24 cellular contexts compared by ENCODE assay signal in genomic region chrX:119570351-119570835, GRCh38. TPM values are rescaled to one million over a fixed set of nuclear protein-coding genes. Genes with fewer than 3 reads are reported as not detected.
DNase-seq lines count a peak whose midpoint lies in the region; ATAC-seq, FAIRE-seq and TF ChIP-seq lines count a peak whose summit lies in the region.
"Had no signal": no experiment of that assay in that cellular context is flagged by ENCODE, and none has a peak within 500 bp of the region (broad histone marks: within the 10 kb centered on the region; RNA-seq: fewer than 3 reads in every experiment).

No MANE protein-coding gene starts in this region.

- H3K9me3 Mint-ChIP-seq in GM23338, result no peaks in the 10 kb centered on the region; the same call in 2 of the 3 replicates
- H3K9me3 Mint-ChIP-seq: CD4-positive, alpha-beta memory T cell; HFFc6 had no signal

- peaks cover 2% of the 10 kb centered on the region for H3K27me3 Mint-ChIP-seq in GM23338 (ENCODE audit: insufficient read depth, low read depth, poor library complexity)
- H3K27me3 Mint-ChIP-seq: CD4-positive, alpha-beta memory T cell had no signal

- no peaks in the 10 kb centered on the region for H3F3A ChIP-seq in GM23338 (replicated peaks; ENCODE audit: low read depth)

- H3K9ac ChIP-seq in K562 (ENCODE audit: insufficient read depth in 1 of 2, low read depth in 2 of 2, low read length in 2 of 2) (no peak overlapping the region), trophoblast cell (ENCODE audit: low read length) (no peak overlapping the region)

- peaks cover 8% of the 10 kb centered on the region; the same call in 2 of the 3 replicates for H3K4me1 Mint-ChIP-seq in GM23338

- H3K4me3 ChIP-seq in GM23338 (no peak overlapping the region), K562 (no peak overlapping the region), trophoblast cell (ENCODE audit: low read depth, low read length) (no peak overlapping the region)
- H3K4me3 ChIP-seq: A549, HAP-1 had no signal

- H3K27ac ChIP-seq in GM23338 (ENCODE audit: low read depth), result no peak overlapping the region
- no peak overlapping the region for H3K27ac ChIP-seq in K562 (ENCODE audit: extremely low read depth, low read depth, low read length)
- no peak overlapping the region for H3K27ac ChIP-seq in trophoblast cell (ENCODE audit: low read depth, low read length)
- H3K27ac ChIP-seq: 22Rv1, A549 had no signal

- H3K18ac ChIP-seq in trophoblast cell (ENCODE audit: low read length), result no peak overlapping the region

- TF ChIP-seq RAD21 in K562 (CRISPR knock-in tag; conservative IDR thresholded peaks at IDR 0.05 in 1 of 2, IDR thresholded peaks at IDR 0.05 in 1 of 2), result no peak

- no peak overlapping the region for H2BK120ac ChIP-seq in trophoblast cell (ENCODE audit: insufficient read depth, low read length, poor library complexity)

- H3K14ac ChIP-seq in trophoblast cell (ENCODE audit: low read length), result no peak overlapping the region

- no peak for TF ChIP-seq EP300 in K562 (IDR thresholded peaks at IDR 0.05; ENCODE audit: low read length)

- DNase-seq in GM23338 (ENCODE audit: low spot score) (peak; percentile 5), K562 (ENCODE audit: extremely low read depth in 1 of 4, low spot score in 3 of 4) (no peak), left kidney (ENCODE audit: low read depth, low spot score) (peak; percentile 1), trophoblast cell (peak; percentile 75 to 94), NCI-H446 treated with DMSO at 0.1 percent for 48 hours (lab: John Stamatoyannopoulos, UW) (no peak), 8988T (no peak)
- no peak for DNase-seq in activated T-cell treated with anti-CD3 and anti-CD28 coated beads, Interleukin-2, amount 50 U/mL, for 1 hour
- DNase-seq: ACHN; AML-193; C1 segment of cervical spinal cord; Calu3; CD4-positive, alpha-beta memory T cell; COR-L47; DMS53; DMS79 treated with DMSO at 0.1 percent for 48 hours; GF-D8; GOT3; HFFc6 had no signal

- ATAC-seq in GM23338 (no peak), K562 (no peak)
- ATAC-seq: A549 had no signal

- no peak overlapping the region for H3K4me3 Mint-ChIP-seq in GM23338
- H3K4me3 Mint-ChIP-seq: CD4-positive, alpha-beta memory T cell; HFFc6 had no signal

- H3K4ac ChIP-seq in trophoblast cell (ENCODE audit: low read depth, low read length), result no peak overlapping the region

- H4K12ac ChIP-seq in trophoblast cell (ENCODE audit: low read depth, low read length), result no peak overlapping the region

- H3K9me3 ChIP-seq in K562 (replicated peaks; ENCODE audit: control insufficient read depth, insufficient read depth, low read depth, low read length) (no peaks in the 10 kb centered on the region), trophoblast cell (ENCODE audit: insufficient read depth, low read depth, low read length) (no peaks in the 10 kb centered on the region)
- H3K9me3 ChIP-seq: A549, HAP-1 had no signal

- no peaks in the 10 kb centered on the region for H3K9me2 ChIP-seq in GM23338 (ENCODE audit: insufficient read depth)

- no peak for FAIRE-seq in K562 (lab: Jason Lieb, UNC)
- FAIRE-seq: A549, GM12891, GM18507, H54 had no signal

- H3K36me3 Mint-ChIP-seq in GM23338 (ENCODE audit: low read depth), result no peaks in the 10 kb centered on the region

- no peaks in the 10 kb centered on the region for H3K36me3 ChIP-seq in GM23338 (ENCODE audit: insufficient read depth)
- H3K36me3 ChIP-seq in K562 (ENCODE audit: control insufficient read depth, insufficient read depth, low read length), result no peaks in the 10 kb centered on the region
- no peaks in the 10 kb centered on the region for H3K36me3 ChIP-seq in trophoblast cell (ENCODE audit: control insufficient read depth in 1 of 2, insufficient read depth in 2 of 2, low read length in 2 of 2)
- H3K36me3 ChIP-seq: HAP-1 had no signal

- H2AFZ ChIP-seq in GM23338 (no peak overlapping the region), K562 (ENCODE audit: low read depth, low read length) (0 out of 2 replicates have a peak overlapping the region, but pooled peaks have one; percentile 4), trophoblast cell (ENCODE audit: insufficient read depth, low read length, poor library complexity) (no peak overlapping the region)

- POLR2A ChIA-PET in K562 (lab: Yijun Ruan, JAX), result no interaction called here

- H3K27me3 ChIP-seq in GM23338 (ENCODE audit: insufficient read depth), result no peaks in the 10 kb centered on the region
- no peaks in the 10 kb centered on the region for H3K27me3 ChIP-seq in K562 (ENCODE audit: control insufficient read depth in 2 of 2, insufficient read depth in 2 of 2, low read length in 2 of 2)
- H3K27me3 ChIP-seq in trophoblast cell (ENCODE audit: insufficient read depth, low read length), result no peaks in the 10 kb centered on the region

- H3K4me2 ChIP-seq in GM23338 (no peak overlapping the region), K562 (ENCODE audit: insufficient read depth, low read length) (no peak overlapping the region), trophoblast cell (ENCODE audit: low read length) (no peak overlapping the region)
- H3K4me2 ChIP-seq: A549 had no signal

- no peak overlapping the region for H3K27ac Mint-ChIP-seq in GM23338
- H3K27ac Mint-ChIP-seq: CD4-positive, alpha-beta memory T cell; HFFc6 had no signal

- in situ Hi-C loops in K562 (cut with MboI), result no loop called here

- intact Hi-C loops in K562 (cut with micrococcal nuclease), result no loop called here

- CTCF ChIA-PET in K562 (lab: Yijun Ruan, JAX; ENCODE audit: low intra/inter-chr PET ratio), result no interaction called here

- H4K20me1 ChIP-seq in GM23338 (replicated peaks; ENCODE audit: insufficient read depth) (no peaks in the 10 kb centered on the region), K562 (replicated peaks; ENCODE audit: control insufficient read depth, insufficient read depth, low read length) (no peaks in the 10 kb centered on the region)

- TF ChIP-seq POLR2A in K562 (conservative IDR thresholded peaks at IDR 0.05), result no peak

- 0 out of 2 replicates have a peak, but pooled peaks cover 2% of the 10 kb centered on the region for H3K79me2 ChIP-seq in GM23338 (replicated peaks; ENCODE audit: insufficient read depth)
- H3K79me2 ChIP-seq in K562 (ENCODE audit: control insufficient read depth, insufficient read depth, low read length), result peaks cover 8% of the 10 kb centered on the region
- peaks cover 3% of the 10 kb centered on the region for H3K79me2 ChIP-seq in trophoblast cell (ENCODE audit: control insufficient read depth, insufficient read depth, low read length, poor library complexity)

- H2AK5ac ChIP-seq in trophoblast cell (ENCODE audit: low read length), result no peak overlapping the region

- H3K4me1 ChIP-seq in GM23338 (ENCODE audit: insufficient read depth) (no peaks in the 10 kb centered on the region), K562 (replicated peaks in 1 of 2; ENCODE audit: control insufficient read depth in 2 of 2, insufficient read depth in 2 of 2, low read length in 2 of 2) (peaks cover 6 to 8% of the 10 kb centered on the region in 2 experiments; a peak in 4 of 5 replicates), trophoblast cell (ENCODE audit: control insufficient read depth in 1 of 2, insufficient read depth in 2 of 2, low read length in 2 of 2) (peaks cover 0 to 1% of the 10 kb centered on the region in 2 experiments)
- H3K4me1 ChIP-seq: A549 had no signal

- peaks cover 6% of the 10 kb centered on the region for H3K79me1 ChIP-seq in trophoblast cell (ENCODE audit: low read length)

- H4K91ac ChIP-seq in trophoblast cell (ENCODE audit: low read depth, low read length), result no peak overlapping the region

- TF ChIP-seq CTCF in GM23338 (conservative IDR thresholded peaks at IDR 0.05; ENCODE audit: low read depth in 2 of 2) (no peak), K562 (IDR thresholded peaks at IDR 0.05 in 2 of 3, conservative IDR thresholded peaks at IDR 0.05 in 1 of 3; ENCODE audit: insufficient read depth in 2 of 3, low read depth in 1 of 3, low read length in 3 of 3) (no peak)

- no peak overlapping the region for H2BK12ac ChIP-seq in trophoblast cell (ENCODE audit: low read length)

- WGBS in K562 (ENCODE audit: insufficient coverage, low coverage, missing lambda C conversion rate), result 70% methylated on average over 6 of the region's 6 CpGs
- no CpG with 5 or more reads among the region's 6 CpGs for WGBS in trophoblast cell (ENCODE audit: extremely low coverage, insufficient coverage, insufficient read length)

- H4K8ac ChIP-seq in trophoblast cell (ENCODE audit: low read depth, low read length), result no peak overlapping the region

- BruUV-seq in K562 (replicated peaks; lab: Mats Ljungman, UMichigan), result no TSS peak

- H2BK5ac ChIP-seq in trophoblast cell (ENCODE audit: low read depth, low read length, poor library complexity), result no peak overlapping the region

- no peak overlapping the region for H3K23ac ChIP-seq in trophoblast cell (ENCODE audit: low read length)

- no peaks in the 10 kb centered on the region for H3K9me1 ChIP-seq in K562 (ENCODE audit: control insufficient read depth, insufficient read depth, low read length)

RNA-seq across cellular contexts. Expression of gene UBE2A, which starts 4.0 kb away (rescaled TPM):
- 38.6 and 41.4 TPM in 2 replicates for total RNA-seq in GM23338 (2014; rRNA removed; shearing (Covaris generic))
- 75.9 and 77.8 TPM in 2 replicates for polyA plus RNA-seq in GM23338 (2016; fragmentation: Nextera tagmentation; extraction: Ambion mirVana)
- 39.3 and 70.1 TPM in 2 replicates for total RNA-seq in K562 (2011; cell fraction: chromatin; rRNA removed; ENCODE audit: low replicate concordance)
- 23.3 and 40.1 TPM in 2 replicates for total RNA-seq in K562 (2011; cell fraction: nucleolus; rRNA removed)
- 53.6 and 74.2 TPM in 2 replicates for total RNA-seq in K562 (2011; cell fraction: nucleoplasm; rRNA removed)
- total RNA-seq in K562 (2014; rRNA removed), result 21.6 and 24.5 TPM in 2 replicates
- total RNA-seq in K562 (2014; rRNA removed; fragmentation: Illumina TruSeq; extraction: Trizol), result 41.3 and 44.5 TPM in 2 replicates
- total RNA-seq in K562 (2015; rRNA removed; fragmentation: Illumina TruSeq; extraction: Trizol), result 46.9 and 47.8 TPM in 2 replicates
- 48.7 and 52.6 TPM in 2 replicates for total RNA-seq in K562 (2021)
- 51.4 and 75.4 TPM in 2 replicates for polyA plus RNA-seq in K562 (2011; rRNA removed)
- 42.5 and 43.2 TPM in 2 replicates for polyA plus RNA-seq in K562 (2011; cell fraction: cytosol; rRNA removed)
- 46.8 and 61.7 TPM in 2 replicates for polyA plus RNA-seq in K562 (2011; cell fraction: nucleus; rRNA removed)
- 47.9 and 70.3 TPM in 2 replicates for polyA plus RNA-seq in K562 (2012)
- polyA plus RNA-seq in K562 (2014; fragmentation: Illumina TruSeq; extraction: Trizol), result 80.0 and 87.6 TPM in 2 replicates
- 10 to 100 TPM; 23.8 to 34.0 TPM for polyA plus RNA-seq in K562 (2014; fragmentation: Nextera tagmentation; extraction: Ambion mirVana)
- polyA plus RNA-seq in K562 (2014; rRNA removed), result 54.9 and 82.9 TPM in 2 replicates
- 25.4 and 28.5 TPM in 2 replicates for polyA minus RNA-seq in K562 (2011; rRNA and poly(A)+ RNA removed)
- 26.7 and 34.5 TPM in 2 replicates for polyA minus RNA-seq in K562 (2011; cell fraction: cytosol; rRNA and poly(A)+ RNA removed)
- 18.2 and 28.0 TPM in 2 replicates for polyA minus RNA-seq in K562 (2011; cell fraction: nucleus; rRNA and poly(A)+ RNA removed)
- 124 and 137 TPM in 2 replicates for polyA plus RNA-seq in trophoblast cell (2013)

RNA-seq across cellular contexts. Expression of gene STEEP1, which starts 5.2 kb away (rescaled TPM):
- total RNA-seq in GM23338 (2014; rRNA removed; shearing (Covaris generic)), result 42.3 and 44.3 TPM in 2 replicates
- polyA plus RNA-seq in GM23338 (2016; fragmentation: Nextera tagmentation; extraction: Ambion mirVana) (15.9 and 16.6 TPM in 2 replicates), K562 (2011; rRNA removed) (20.8 and 28.0 TPM in 2 replicates), K562 (2014; fragmentation: Illumina TruSeq; extraction: Trizol) (48.5 and 54.5 TPM in 2 replicates), K562 (2014; fragmentation: Nextera tagmentation; extraction: Ambion mirVana) (10 to 100 TPM; 15.0 to 22.5 TPM), K562 (2014; rRNA removed) (37.7 and 45.5 TPM in 2 replicates)
- 19.0 and 20.6 TPM in 2 replicates for total RNA-seq in K562 (2011; cell fraction: chromatin; rRNA removed; ENCODE audit: low replicate concordance)
- 15.7 and 16.5 TPM in 2 replicates for total RNA-seq in K562 (2011; cell fraction: nucleolus; rRNA removed)
- 16.4 and 17.2 TPM in 2 replicates for total RNA-seq in K562 (2011; cell fraction: nucleoplasm; rRNA removed)
- total RNA-seq in K562 (2014; rRNA removed) (70.0 and 71.9 TPM in 2 replicates), K562 (2014; rRNA removed; fragmentation: Illumina TruSeq; extraction: Trizol) (71.8 and 74.7 TPM in 2 replicates), K562 (2015; rRNA removed; fragmentation: Illumina TruSeq; extraction: Trizol) (73.7 and 74.6 TPM in 2 replicates), K562 (2021) (40.3 and 40.7 TPM in 2 replicates)
- 14.3 and 21.8 TPM in 2 replicates for polyA plus RNA-seq in K562 (2011; cell fraction: cytosol; rRNA removed)
- polyA plus RNA-seq in K562 (2011; cell fraction: nucleus; rRNA removed), result 11.0 and 12.4 TPM in 2 replicates
- polyA plus RNA-seq in K562 (2012), result 28.8 and 42.9 TPM in 2 replicates
- 68.3 and 71.4 TPM in 2 replicates for polyA minus RNA-seq in K562 (2011; rRNA and poly(A)+ RNA removed)
- polyA minus RNA-seq in K562 (2011; cell fraction: cytosol; rRNA and poly(A)+ RNA removed), result 22.2 and 25.8 TPM in 2 replicates
- polyA minus RNA-seq in K562 (2011; cell fraction: nucleus; rRNA and poly(A)+ RNA removed), result 7.7 and 12.0 TPM in 2 replicates
- polyA plus RNA-seq in trophoblast cell (2013), result 23.7 TPM in 2 replicates

RNA-seq across cellular contexts. Expression of gene NKRF, which starts 35.8 kb away (rescaled TPM):
- total RNA-seq in GM23338 (2014; rRNA removed; shearing (Covaris generic)), result 10.9 and 11.6 TPM in 2 replicates
- 6.3 and 6.8 TPM in 2 replicates for polyA plus RNA-seq in GM23338 (2016; fragmentation: Nextera tagmentation; extraction: Ambion mirVana)
- total RNA-seq in K562 (2011; cell fraction: chromatin; rRNA removed; ENCODE audit: low replicate concordance), result 16.6 and 45.9 TPM in 2 replicates
- 12.7 and 13.9 TPM in 2 replicates for total RNA-seq in K562 (2011; cell fraction: nucleolus; rRNA removed)
- 21.9 and 27.9 TPM in 2 replicates for total RNA-seq in K562 (2011; cell fraction: nucleoplasm; rRNA removed)
- total RNA-seq in K562 (2014; rRNA removed), result 11.7 and 12.8 TPM in 2 replicates
- 27.2 and 30.1 TPM in 2 replicates for total RNA-seq in K562 (2014; rRNA removed; fragmentation: Illumina TruSeq; extraction: Trizol)
- 20.1 and 20.7 TPM in 2 replicates for total RNA-seq in K562 (2015; rRNA removed; fragmentation: Illumina TruSeq; extraction: Trizol)
- 30.0 and 31.9 TPM in 2 replicates for total RNA-seq in K562 (2021)
- polyA plus RNA-seq in K562 (2011; rRNA removed), result 16.0 and 19.0 TPM in 2 replicates
- polyA plus RNA-seq in K562 (2011; cell fraction: cytosol; rRNA removed), result 8.5 and 8.7 TPM in 2 replicates
- 9.6 and 12.1 TPM in 2 replicates for polyA plus RNA-seq in K562 (2011; cell fraction: nucleus; rRNA removed)
- 14.2 and 21.3 TPM in 2 replicates for polyA plus RNA-seq in K562 (2012)
- polyA plus RNA-seq in K562 (2014; fragmentation: Illumina TruSeq; extraction: Trizol), result 28.7 and 31.9 TPM in 2 replicates
- polyA plus RNA-seq in K562 (2014; fragmentation: Nextera tagmentation; extraction: Ambion mirVana), result 10 to 100 TPM in 1 of 2 experiments, 1 to 10 TPM in 1; 8.9 to 10.8 TPM
- polyA plus RNA-seq in K562 (2014; rRNA removed), result 13.3 and 16.8 TPM in 2 replicates
- polyA minus RNA-seq in K562 (2011; rRNA and poly(A)+ RNA removed), result 28.3 and 31.4 TPM in 2 replicates
- 14.7 and 20.0 TPM in 2 replicates for polyA minus RNA-seq in K562 (2011; cell fraction: cytosol; rRNA and poly(A)+ RNA removed)
- polyA minus RNA-seq in K562 (2011; cell fraction: nucleus; rRNA and poly(A)+ RNA removed), result 7.0 and 10.9 TPM in 2 replicates
- 9.7 and 10.1 TPM in 2 replicates for polyA plus RNA-seq in trophoblast cell (2013)

Comparison
In these comparisons a context has a peak if more than half of its experiments do, and no peak if none do; other contexts are left out.
1. DNase-seq: peak in GM23338 (single experiment), left kidney (single experiment) and trophoblast cell (2 of 2); none in K562 (0 of 4), activated T-cell treated with anti-CD3 and anti-CD28 coated beads, Interleukin-2, amount 50 U/mL, for 1 hour (single experiment), NCI-H446 treated with DMSO at 0.1 percent for 48 hours (single experiment) and 8988T (single experiment).